ENCODE assay signal across 8 cellular contexts in the genomic region with DNA sequence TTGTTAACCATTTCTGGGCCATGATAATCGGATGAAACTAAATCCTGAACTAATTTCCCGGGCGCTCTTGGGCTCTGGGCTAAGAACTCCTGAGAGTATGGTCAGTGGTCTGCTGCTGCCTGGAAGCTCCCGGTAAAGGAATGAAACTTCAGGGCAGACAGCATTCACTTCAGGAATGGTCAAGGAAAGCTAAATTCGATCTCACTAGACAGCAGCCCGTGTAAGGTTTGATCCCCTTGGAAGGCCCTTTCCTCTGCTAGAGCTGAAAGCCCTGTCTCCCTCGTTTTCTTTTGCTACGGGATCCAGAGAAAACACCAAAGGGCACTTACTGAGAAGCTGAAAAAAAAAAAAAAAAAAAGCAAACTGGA. TPM values are rescaled to one million over a fixed set of nuclear protein-coding genes. Genes with fewer than 3 reads are reported as not detected.
DNase-seq lines count a peak whose midpoint lies in the region; ATAC-seq and TF ChIP-seq lines count a peak whose summit lies in the region.

No MANE protein-coding gene starts in this region.

- H3K4me3 ChIP-seq in A673 (ENCODE audit: low read depth, low read length, poor library complexity, severe bottlenecking): peak overlapping the region; percentile 74
- H3K4me3 ChIP-seq in IMR-90 (ENCODE audit: insufficient read depth, low read depth, low read length): peak overlapping the region; percentile 68
- H3K4me3 ChIP-seq in mucosa of rectum (ENCODE audit: low read length in 2 of 2): peak overlapping the region; percentile 94

- intact Hi-C loops in A673 (cut with micrococcal nuclease; ENCODE audit: unreplicated experiment): loop anchor here (5.0 kb wide), 1 partner anchor 49 kb away; a partner anchor contains a TSS
- intact Hi-C loops in IMR-90 (cut with micrococcal nuclease): loop anchor here (2.0 kb wide), 1 partner anchor 50 kb away; a partner anchor contains a TSS

- H3K9ac ChIP-seq in IMR-90 (ENCODE audit: low read depth, low read length) (peak overlapping the region; percentile 77), mucosa of rectum (ENCODE audit: low read depth in 1 of 2, low read length in 2 of 2) (peak overlapping the region; percentile 93 to 97)

- H4K8ac ChIP-seq in IMR-90 (ENCODE audit: low read depth in 2 of 2, low read length in 2 of 2): peak overlapping the region in 1 of 2 experiments; percentile 79; a peak in 2 of 4 replicates

- H3K27ac ChIP-seq in A673 (ENCODE audit: low read depth, low read length, poor library complexity, severe bottlenecking) (peak overlapping the region; percentile 52), IMR-90 (ENCODE audit: insufficient read depth, low read length) (peak overlapping the region; percentile 38), mucosa of rectum (ENCODE audit: low read depth in 2 of 2, low read length in 2 of 2) (peak overlapping the region in 1 of 2 donors; percentile 94)

- BruUV-seq in A673 (replicated peaks; lab: Mats Ljungman, UMichigan) (no TSS peak), IMR-90 (replicated peaks; lab: Mats Ljungman, UMichigan) (no TSS peak)

- H3K27me3 ChIP-seq in A673 (replicated peaks; ENCODE audit: insufficient read depth, low read depth, low read length, poor library complexity) (no peaks in the 10 kb centered on the region), IMR-90 (ENCODE audit: control insufficient read depth, insufficient read depth, low read length) (no peaks in the 10 kb centered on the region), mucosa of rectum (ENCODE audit: control insufficient read depth in 2 of 2, insufficient read depth in 2 of 2, low read length in 2 of 2) (no peaks in the 10 kb centered on the region)

- no peaks in the 10 kb centered on the region for H4K20me1 ChIP-seq in IMR-90 (ENCODE audit: insufficient read depth, low read length)

- H3K36me3 ChIP-seq in A673 (ENCODE audit: insufficient read depth, low read length, poor library complexity, severe bottlenecking) (peaks cover 2% of the 10 kb centered on the region), IMR-90 (ENCODE audit: control insufficient read depth, insufficient read depth, low read length) (peaks cover 9% of the 10 kb centered on the region), mucosa of rectum (ENCODE audit: control insufficient read depth in 2 of 2, insufficient read depth in 2 of 2, low read length in 2 of 2) (peaks cover 5 to 16% of the 10 kb centered on the region in 2 donors)

- TF ChIP-seq POLR2A in IMR-90 (IDR thresholded peaks at IDR 0.05; ENCODE audit: low read depth, low read length): no peak

- in situ Hi-C loops in IMR-90 (cut with MboI; ENCODE audit: low sequenced_read_pairs): no loop called here

- peak overlapping the region; percentile 67; the same call in 1 of the 2 replicates for H3K23ac ChIP-seq in IMR-90 (ENCODE audit: low read depth, low read length)

- H2AFZ ChIP-seq in IMR-90 (replicated peaks; ENCODE audit: low read length, poor library complexity): peak overlapping the region; percentile 77

- dilution Hi-C loops in IMR-90 (cut with HindIII; ENCODE audit: low sequenced_read_pairs, unreplicated experiment): no loop called here

- H3K9me1 ChIP-seq in IMR-90 (ENCODE audit: insufficient read depth, low read length): peaks cover 5% of the 10 kb centered on the region

- H3K4me1 Mint-ChIP-seq in central memory CD8-positive, alpha-beta T cell: peaks cover 32% of the 10 kb centered on the region

- no peak overlapping the region for H2BK20ac ChIP-seq in IMR-90 (ENCODE audit: low read depth, low read length)

- POLR2A ChIA-PET in A673 (lab: Charles Lee; ENCODE audit: low non-redundant PET) (interaction anchor here (0.7 kb wide), 1 partner anchor 23 kb away, joined by 12 read pairs; no protein-coding TSS in a partner anchor), IMR-90 (lab: Charles Lee; ENCODE audit: unreplicated experiment) (interaction anchor here (0.6 kb wide), 1 partner anchor 9 kb away, joined by 6 read pairs; no protein-coding TSS in a partner anchor)

- H3K4me1 ChIP-seq in A673 (ENCODE audit: insufficient read depth, low read length, poor library complexity, severe bottlenecking) (peaks cover 4% of the 10 kb centered on the region), IMR-90 (ENCODE audit: control insufficient read depth, insufficient read depth, low read length) (peaks cover 2% of the 10 kb centered on the region; the same call in 1 of the 2 replicates), mucosa of rectum (ENCODE audit: control insufficient read depth in 2 of 2, insufficient read depth in 2 of 2, low read length in 2 of 2) (peaks cover 5 to 10% of the 10 kb centered on the region in 2 donors)

- H3K27me3 Mint-ChIP-seq in central memory CD8-positive, alpha-beta T cell: no peaks in the 10 kb centered on the region

- no peak for DNase-seq in A673 (ENCODE audit: low spot score)
- DNase-seq in IMR-90: peak; percentile 3
- no peak for DNase-seq in central memory CD8-positive, alpha-beta T cell (ENCODE audit: low spot score in 2 of 2)
- no peak for DNase-seq in HCEC 1CT
- DNase-seq in EL: no peak
- DNase-seq in epidermal melanocyte (ENCODE audit: insufficient read length, low spot score): no peak

- peak overlapping the region; percentile 61 for H3K4ac ChIP-seq in IMR-90 (ENCODE audit: low read depth, low read length)

- peak overlapping the region; percentile 62; the same call in 1 of the 2 replicates for H4K5ac ChIP-seq in IMR-90 (ENCODE audit: low read depth, low read length)

- H3K14ac ChIP-seq in IMR-90 (replicated peaks; ENCODE audit: low read depth, low read length): peak overlapping the region; percentile 13; the same call in 1 of the 2 replicates

- TF ChIP-seq CTCF in A673 (conservative IDR thresholded peaks at IDR 0.05; ENCODE audit: low read depth, low read length) (no peak), IMR-90 (conservative IDR thresholded peaks at IDR 0.05; ENCODE audit: low read depth, low read length) (no peak)

- no peak for TF ChIP-seq RAD21 in IMR-90 (IDR thresholded peaks at IDR 0.05; ENCODE audit: low read length)

- no peaks in the 10 kb centered on the region for H3K9me3 Mint-ChIP-seq in central memory CD8-positive, alpha-beta T cell

- no peak overlapping the region for H2BK15ac ChIP-seq in IMR-90 (ENCODE audit: low read depth, low read length)

- ATAC-seq in IMR-90 (ENCODE audit: low read depth) (no peak), GM21515 (IDR thresholded peaks at IDR 0.05; ENCODE audit: unreplicated experiment) (no peak)
- no peak for ATAC-seq in central memory CD8-positive, alpha-beta T cell (replicated peaks; ENCODE audit: extremely low read depth, poor library complexity, severe bottlenecking)

- peaks cover 32% of the 10 kb centered on the region for H3K36me3 Mint-ChIP-seq in central memory CD8-positive, alpha-beta T cell (ENCODE audit: insufficient read depth)

- H3K79me1 ChIP-seq in IMR-90 (ENCODE audit: low read depth in 1 of 2, low read length in 2 of 2): peaks cover 3 to 23% of the 10 kb centered on the region in 2 experiments; a peak in 3 of 4 replicates

- H3K4me2 ChIP-seq in IMR-90 (ENCODE audit: low read depth, low read length): peak overlapping the region; percentile 99

- WGBS in IMR-90 (ENCODE audit: extremely low coverage in 2 of 2, insufficient read length in 1 of 2), 2 experiments: 74% methylated on average over 3 of the region's 8 CpGs; no CpG with 5 or more reads in 1 of the 2 experiments

- no peak overlapping the region for H2BK5ac ChIP-seq in IMR-90 (ENCODE audit: low read depth, low read length, poor library complexity, severe bottlenecking)

- CTCF ChIA-PET in A673 (lab: Charles Lee): no interaction called here
- CTCF ChIA-PET in IMR-90 (lab: Yijun Ruan, JAX): interaction anchor here (0.8 to 1.2 kb wide), 2 partner anchors 26 to 30 kb away, joined by 3 to 4 read pairs; no protein-coding TSS in a partner anchor

- H2AK5ac ChIP-seq in IMR-90 (ENCODE audit: low read depth, low read length): peak overlapping the region; percentile 15; the same call in 1 of the 2 replicates

- H4K91ac ChIP-seq in IMR-90 (ENCODE audit: insufficient read depth, low read depth, low read length): no peak overlapping the region

- H3K9me3 ChIP-seq in A673 (ENCODE audit: low read depth, low read length, poor library complexity, severe bottlenecking): no peaks in the 10 kb centered on the region
- no peaks in the 10 kb centered on the region for H3K9me3 ChIP-seq in IMR-90 (ENCODE audit: control insufficient read depth, insufficient read depth, low read length)
- no peaks in the 10 kb centered on the region for H3K9me3 ChIP-seq in mucosa of rectum (ENCODE audit: control insufficient read depth in 2 of 2, low read length in 2 of 2)

- H3K27ac Mint-ChIP-seq in central memory CD8-positive, alpha-beta T cell (ENCODE audit: low read depth): peak overlapping the region; percentile 97

- peak overlapping the region; percentile 95 for H3K4me3 Mint-ChIP-seq in central memory CD8-positive, alpha-beta T cell

- no peak overlapping the region for H3K18ac ChIP-seq in IMR-90 (ENCODE audit: low read depth, low read length)

- no peak overlapping the region for H2BK120ac ChIP-seq in IMR-90 (ENCODE audit: low read depth, low read length)

- H3K56ac ChIP-seq in IMR-90 (ENCODE audit: extremely low read depth, insufficient read depth, low read length): no peak overlapping the region

- H2AK9ac ChIP-seq in IMR-90 (replicated peaks; ENCODE audit: low read depth, low read length, poor library complexity): peak overlapping the region; percentile 85

RNA-seq across cellular contexts. Expression of a gene that starts 0.7 kb away (rescaled TPM):
- total RNA-seq in A673 (2021) (23.5 and 24.1 TPM in 2 replicates), IMR-90 (2012; rRNA removed) (20.8 and 26.7 TPM in 2 replicates)
- polyA plus RNA-seq in IMR-90 (2012; rRNA removed): 19.3 and 22.9 TPM in 2 replicates
- 8.3 and 16.9 TPM in 2 replicates for polyA plus RNA-seq in IMR-90 (2012; cell fraction: cytosol; rRNA removed)
- 6.9 and 27.0 TPM in 2 replicates for polyA plus RNA-seq in IMR-90 (2012; cell fraction: nucleus; rRNA removed; ENCODE audit: low replicate concordance)

RNA-seq across cellular contexts. Expression of a gene that starts 26.8 kb away (rescaled TPM):
- 0.63 and 0.69 TPM in 2 replicates for total RNA-seq in A673 (2021)
- total RNA-seq in IMR-90 (2012; rRNA removed): under 0.01 and 0.18 TPM in 2 replicates
- 0.22 TPM in 2 replicates for polyA plus RNA-seq in IMR-90 (2012; rRNA removed)
- 0.31 and 0.70 TPM in 2 replicates for polyA plus RNA-seq in IMR-90 (2012; cell fraction: cytosol; rRNA removed)
- polyA plus RNA-seq in IMR-90 (2012; cell fraction: nucleus; rRNA removed; ENCODE audit: low replicate concordance): 0.17 and 0.32 TPM in 2 replicates

RNA-seq across cellular contexts. Expression of a gene that starts 37.5 kb away (rescaled TPM):
- total RNA-seq in A673 (2021) (114 and 130 TPM in 2 replicates), IMR-90 (2012; rRNA removed) (77.5 and 82.6 TPM in 2 replicates)
- polyA plus RNA-seq in IMR-90 (2012; rRNA removed): 49.4 and 56.7 TPM in 2 replicates
- 26.8 and 33.5 TPM in 2 replicates for polyA plus RNA-seq in IMR-90 (2012; cell fraction: cytosol; rRNA removed)
- polyA plus RNA-seq in IMR-90 (2012; cell fraction: nucleus; rRNA removed; ENCODE audit: low replicate concordance): 76.9 and 127 TPM in 2 replicates

RNA-seq across cellular contexts. Expression of a gene that starts 46.5 kb away (rescaled TPM):
- total RNA-seq in A673 (2021) (not detected in 2 replicates), IMR-90 (2012; rRNA removed) (not detected in 2 replicates)
- not detected in 2 replicates for polyA plus RNA-seq in IMR-90 (2012; rRNA removed)
- polyA plus RNA-seq in IMR-90 (2012; cell fraction: cytosol; rRNA removed): not detected in 2 replicates
- not detected in 2 replicates for polyA plus RNA-seq in IMR-90 (2012; cell fraction: nucleus; rRNA removed; ENCODE audit: low replicate concordance)

RNA-seq across cellular contexts. Expression of a gene that starts 50.8 kb away (rescaled TPM):
- total RNA-seq in A673 (2021): 39.4 and 41.6 TPM in 2 replicates
- 22.5 and 25.3 TPM in 2 replicates for total RNA-seq in IMR-90 (2012; rRNA removed)
- 6.9 and 7.2 TPM in 2 replicates for polyA plus RNA-seq in IMR-90 (2012; rRNA removed)
- polyA plus RNA-seq in IMR-90 (2012; cell fraction: cytosol; rRNA removed): 1.4 and 1.8 TPM in 2 replicates
- polyA plus RNA-seq in IMR-90 (2012; cell fraction: nucleus; rRNA removed; ENCODE audit: low replicate concordance): 1.2 and 8.4 TPM in 2 replicates
